11 cellular contexts compared by ENCODE assay signal in genomic region chr14:70888151-70888499, GRCh38. TPM values are rescaled to one million over a fixed set of nuclear protein-coding genes. Genes with fewer than 3 reads are reported as not detected.
DNase-seq lines count a peak whose midpoint lies in the region; ATAC-seq, FAIRE-seq and TF ChIP-seq lines count a peak whose summit lies in the region.
"Had no signal": no experiment of that assay in that cellular context is flagged by ENCODE, and none has a peak within 500 bp of the region (broad histone marks: within the 10 kb centered on the region; RNA-seq: fewer than 3 reads in every experiment).

No MANE protein-coding gene starts in this region.

- no peak overlapping the region for H3K4me2 ChIP-seq in GM23338

- no peak for FAIRE-seq in D721Med (lab: Jason Lieb, UNC)

- H3K27ac ChIP-seq in C4-2B (no peak overlapping the region), GM23338 (ENCODE audit: low read depth) (no peak overlapping the region)
- no peak overlapping the region for H3K27ac ChIP-seq in naive thymus-derived CD4-positive, alpha-beta T cell (ENCODE audit: low read depth, low read length)

- no peak overlapping the region for H2AFZ ChIP-seq in GM23338

- H3K9me3 ChIP-seq in naive thymus-derived CD4-positive, alpha-beta T cell (ENCODE audit: control insufficient read depth in 2 of 3, low read length in 3 of 3): no peaks in the 10 kb centered on the region

- CTCF ChIA-PET in naive thymus-derived CD4-positive, alpha-beta T cell (lab: Charles Lee): interaction anchor here (0.8 to 3.6 kb wide), 5 partner anchors 15 to 78 kb away, joined by 3 to 28 read pairs (median 3); partner anchors contain the start of gene PCNX1

- peaks cover 12% of the 10 kb centered on the region for H3K4me1 ChIP-seq in GM23338 (ENCODE audit: insufficient read depth)
- H3K4me1 ChIP-seq in naive thymus-derived CD4-positive, alpha-beta T cell (ENCODE audit: control insufficient read depth in 2 of 2, insufficient read depth in 2 of 2, low read length in 2 of 2): peaks cover 60 to 66% of the 10 kb centered on the region in 2 donors

- no peak overlapping the region for H3K4me3 ChIP-seq in GM23338
- no peak overlapping the region for H3K4me3 ChIP-seq in naive thymus-derived CD4-positive, alpha-beta T cell (ENCODE audit: low read length)

- no peaks in the 10 kb centered on the region for H3K79me2 ChIP-seq in GM23338 (replicated peaks; ENCODE audit: insufficient read depth)

- no peaks in the 10 kb centered on the region for H4K20me1 ChIP-seq in GM23338 (replicated peaks; ENCODE audit: insufficient read depth)

- H3K4me3 Mint-ChIP-seq in GM23338: no peak overlapping the region
- H3K4me3 Mint-ChIP-seq in activated T-helper 2 cell treated with anti-CD3 and anti-CD28 coated beads, Interferon-gamma antibody, Interleukin-2, Interleukin-4, amounts not matched to agents 10 μg/mL and 5 μg/mL and 100 μg/mL, durations not matched to agents 14 hours and 24 hours and 36 hours (ENCODE audit: low read depth): no peak overlapping the region
- H3K4me3 Mint-ChIP-seq in naive thymus-derived CD4-positive, alpha-beta T cell: peak overlapping the region in 4 of 10 donors; percentile 69 to 81 (median 74)

- intact Hi-C loops in activated T-helper 2 cell treated with anti-CD3 and anti-CD28 coated beads, Interferon-gamma antibody, Interleukin-2, Interleukin-4, amounts not matched to agents 10 μg/mL and 5 μg/mL and 100 μg/mL, durations not matched to agents 14 hours and 24 hours and 36 hours (cut with micrococcal nuclease): loop anchor here (2.0 to 10.0 kb wide), 7 partner anchors 34 to 1263 kb away; partner anchors contain the start of gene TTC9
- intact Hi-C loops in naive thymus-derived CD4-positive, alpha-beta T cell (cut with micrococcal nuclease): loop anchor here (5.0 kb wide), 1 partner anchor 66 kb away; no protein-coding TSS in a partner anchor
- intact Hi-C loops in posterior cingulate gyrus (cut with DNase I): no loop called here

- peak; percentile 79 for ATAC-seq in GM23338
- no peak for ATAC-seq in naive thymus-derived CD4-positive, alpha-beta T cell

- DNase-seq in GM23338 (ENCODE audit: low spot score) (peak; percentile 40), posterior cingulate gyrus (no peak), activated gamma-delta T cell treated with Interleukin-2 at 50 U/mL for 16 hours (no peak), NCI-H526 treated with DMSO at 0.1 percent for 48 hours (lab: John Stamatoyannopoulos, UW) (no peak), D721Med (ENCODE audit: insufficient read length, low spot score) (no peak)
- no peak for DNase-seq in activated T-helper 2 cell treated with anti-CD3 and anti-CD28 coated beads, Interferon-gamma antibody, Interleukin-2, Interleukin-4, amounts not matched to agents 10 μg/mL and 5 μg/mL and 100 μg/mL, durations not matched to agents 14 hours and 24 hours and 36 hours (ENCODE audit: low spot score)
- DNase-seq in naive thymus-derived CD4-positive, alpha-beta T cell: no peak
- DNase-seq: NCI-H1436 treated with DMSO at 0.1 percent for 48 hours; stimulated activated CD4-positive, alpha-beta T cell treated with anti-CD3 and anti-CD28 coated beads, Interleukin-12 subunit alpha, Interleukin-12 subunit beta, amount 100 ng/mL, for 4 hours had no signal

- no peaks in the 10 kb centered on the region for H3K27me3 ChIP-seq in GM23338 (ENCODE audit: insufficient read depth)
- no peaks in the 10 kb centered on the region for H3K27me3 ChIP-seq in naive thymus-derived CD4-positive, alpha-beta T cell (ENCODE audit: control insufficient read depth in 2 of 2, insufficient read depth in 2 of 2, low read length in 2 of 2)

- TF ChIP-seq CTCF in C4-2B (conservative IDR thresholded peaks at IDR 0.05): 0 out of 2 replicates have a peak, but pooled peaks have one; percentile 3
- peak; percentile 47 to 64 for TF ChIP-seq CTCF in GM23338 (conservative IDR thresholded peaks at IDR 0.05; ENCODE audit: low read depth in 2 of 2)
- TF ChIP-seq CTCF in D721Med (IDR thresholded peaks at IDR 0.05; ENCODE audit: insufficient read depth, missing control alignments): no peak

- H3K36me3 ChIP-seq in GM23338 (ENCODE audit: insufficient read depth): no peaks in the 10 kb centered on the region
- no peaks in the 10 kb centered on the region for H3K36me3 ChIP-seq in naive thymus-derived CD4-positive, alpha-beta T cell (ENCODE audit: control insufficient read depth in 2 of 3, insufficient read depth in 3 of 3, low read length in 3 of 3)

- no peaks in the 10 kb centered on the region for H3F3A ChIP-seq in GM23338 (replicated peaks; ENCODE audit: low read depth)

- H3K9me2 ChIP-seq in GM23338 (ENCODE audit: insufficient read depth): no peaks in the 10 kb centered on the region

- H3K9me3 Mint-ChIP-seq in GM23338: no peaks in the 10 kb centered on the region
- H3K9me3 Mint-ChIP-seq in activated T-helper 2 cell treated with anti-CD3 and anti-CD28 coated beads, Interferon-gamma antibody, Interleukin-2, Interleukin-4, amounts not matched to agents 10 μg/mL and 5 μg/mL and 100 μg/mL, durations not matched to agents 14 hours and 24 hours and 36 hours: no peaks in the 10 kb centered on the region
- peaks cover 0 to 1% (median 0%) of the 10 kb centered on the region in 11 donors for H3K9me3 Mint-ChIP-seq in naive thymus-derived CD4-positive, alpha-beta T cell
- H3K9me3 Mint-ChIP-seq: activated naive CD4-positive, alpha-beta T cell treated with anti-CD3 and anti-CD28 coated beads, Interleukin-2, amount 50 U/mL, for 24 hours had no signal

- no peak overlapping the region for H3K27ac Mint-ChIP-seq in GM23338
- H3K27ac Mint-ChIP-seq in activated T-helper 2 cell treated with anti-CD3 and anti-CD28 coated beads, Interferon-gamma antibody, Interleukin-2, Interleukin-4, amounts not matched to agents 10 μg/mL and 5 μg/mL and 100 μg/mL, durations not matched to agents 14 hours and 24 hours and 36 hours: peak overlapping the region; percentile 96
- H3K27ac Mint-ChIP-seq in naive thymus-derived CD4-positive, alpha-beta T cell: peak overlapping the region in 7 of 9 donors; percentile 53 to 91 (median 87)

- peaks cover 19% of the 10 kb centered on the region for H3K4me1 Mint-ChIP-seq in GM23338
- H3K4me1 Mint-ChIP-seq in activated T-helper 2 cell treated with anti-CD3 and anti-CD28 coated beads, Interferon-gamma antibody, Interleukin-2, Interleukin-4, amounts not matched to agents 10 μg/mL and 5 μg/mL and 100 μg/mL, durations not matched to agents 14 hours and 24 hours and 36 hours (ENCODE audit: low read depth): peaks cover 92% of the 10 kb centered on the region
- peaks cover 61 to 97% (median 76%) of the 10 kb centered on the region in 7 donors for H3K4me1 Mint-ChIP-seq in naive thymus-derived CD4-positive, alpha-beta T cell

- POLR2A ChIA-PET in naive thymus-derived CD4-positive, alpha-beta T cell (lab: Charles Lee): interaction anchor here (1.2 to 5.5 kb wide), 2 partner anchors 18 to 64 kb away, joined by 4 to 44 read pairs; partner anchors contain the start of gene PCNX1

- no peaks in the 10 kb centered on the region for H3K36me3 Mint-ChIP-seq in GM23338 (ENCODE audit: low read depth)
- H3K36me3 Mint-ChIP-seq in activated T-helper 2 cell treated with anti-CD3 and anti-CD28 coated beads, Interferon-gamma antibody, Interleukin-2, Interleukin-4, amounts not matched to agents 10 μg/mL and 5 μg/mL and 100 μg/mL, durations not matched to agents 14 hours and 24 hours and 36 hours (ENCODE audit: low read depth): no peaks in the 10 kb centered on the region
- peaks cover 0 to 5% (median 0%) of the 10 kb centered on the region in 5 donors for H3K36me3 Mint-ChIP-seq in naive thymus-derived CD4-positive, alpha-beta T cell
- H3K36me3 Mint-ChIP-seq: activated naive CD4-positive, alpha-beta T cell treated with anti-CD3 and anti-CD28 coated beads, Interleukin-2, amount 50 U/mL, for 24 hours had no signal

- peaks cover 4% of the 10 kb centered on the region for H3K27me3 Mint-ChIP-seq in GM23338 (ENCODE audit: insufficient read depth, low read depth, poor library complexity)
- H3K27me3 Mint-ChIP-seq in activated T-helper 2 cell treated with anti-CD3 and anti-CD28 coated beads, Interferon-gamma antibody, Interleukin-2, Interleukin-4, amounts not matched to agents 10 μg/mL and 5 μg/mL and 100 μg/mL, durations not matched to agents 14 hours and 24 hours and 36 hours (ENCODE audit: low read depth): no peaks in the 10 kb centered on the region
- no peaks in the 10 kb centered on the region for H3K27me3 Mint-ChIP-seq in naive thymus-derived CD4-positive, alpha-beta T cell
- H3K27me3 Mint-ChIP-seq: activated naive CD4-positive, alpha-beta T cell treated with anti-CD3 and anti-CD28 coated beads, Interleukin-2, amount 50 U/mL, for 24 hours had no signal

TF ChIP-seq in GM23338, 12 proteins besides CTCF, POLR2A, EP300 and RAD21 (continues in another document):
- TF ChIP-seq STAT1 (IDR thresholded peaks at IDR 0.05; ENCODE audit: unreplicated experiment): no peak
- no peak for TF ChIP-seq EZH2 (IDR thresholded peaks at IDR 0.05; ENCODE audit: low read depth, unreplicated experiment)
- TF ChIP-seq CREB1 (CRISPR knock-in tag; IDR thresholded peaks at IDR 0.05; ENCODE audit: low read depth): no peak

RNA-seq across cellular contexts. Expression of gene PCNX1, which starts 19.1 kb away (rescaled TPM):
- total RNA-seq in GM23338 (2014; rRNA removed; shearing (Covaris generic)): 53.1 and 59.9 TPM in 2 replicates
- 17.3 and 19.4 TPM in 2 replicates for polyA plus RNA-seq in GM23338 (2016; fragmentation: Nextera tagmentation; extraction: Ambion mirVana)
- total RNA-seq in activated T-helper 2 cell treated with anti-CD3 and anti-CD28 coated beads, Interferon-gamma antibody, Interleukin-2, Interleukin-4, amounts not matched to agents 10 μg/mL and 5 μg/mL and 100 μg/mL, durations not matched to agents 14 hours and 24 hours and 36 hours: 54.5 and 59.0 TPM in 2 replicates
- 100 to 1,000 TPM in 4 of 5 experiments, 10 to 100 TPM in 1; 80.8 to 114 (median 112) TPM for total RNA-seq in naive thymus-derived CD4-positive, alpha-beta T cell
- 10 to 100 TPM; 11.2 to 12.2 TPM for polyA plus RNA-seq in naive thymus-derived CD4-positive, alpha-beta T cell
